Comparison of ENCODE assay signal across 9 cellular contexts in genomic region chr14:92759300-92759678, GRCh38. TPM values are rescaled to one million over a fixed set of nuclear protein-coding genes. Genes with fewer than 3 reads are reported as not detected.
DNase-seq lines count a peak whose midpoint lies in the region; ATAC-seq and TF ChIP-seq lines count a peak whose summit lies in the region.
"Had no signal": no experiment of that assay in that cellular context is flagged by ENCODE, and none has a peak within 500 bp of the region (broad histone marks: within the 10 kb centered on the region; RNA-seq: fewer than 3 reads in every experiment).

No MANE protein-coding gene starts in this region.

- DNase-seq in D341Med (ENCODE audit: low spot score) (peak; percentile 57), NCI-H82 treated with DMSO at 0.1 percent for 48 hours (lab: John Stamatoyannopoulos, UW; ENCODE audit: unreplicated experiment) (peak; percentile 87), fibroblast of gingiva (ENCODE audit: low read depth) (peak; percentile 14), ovary (no peak)
- DNase-seq in activated T-cell treated with anti-CD3 and anti-CD28 coated beads, Interleukin-2, amount 50 U/mL, for 48 hours: no peak
- DNase-seq in activated T-cell treated with anti-CD3 and anti-CD28 coated beads, Interleukin-2, amount 50 U/mL, for 72 hours: no peak
- DNase-seq: foreskin melanocyte had no signal

- H3K9me3 Mint-ChIP-seq in activated T-cell treated with anti-CD3 and anti-CD28 coated beads, Interleukin-2, amount 50 U/mL, for 72 hours: peaks cover 0 to 1% of the 10 kb centered on the region in 2 donors

- TF ChIP-seq POLR2A in ovary (IDR thresholded peaks at IDR 0.05): no peak

- H3K27me3 ChIP-seq in ovary: no peaks in the 10 kb centered on the region

- 59 to 65% (median 64%) methylated on average over 4 of the region's 4 CpGs for WGBS in ovary, 3 donors

- peak; percentile 39 for ATAC-seq in HG02759 (IDR thresholded peaks at IDR 0.05; ENCODE audit: unreplicated experiment)
- no peak for ATAC-seq in GM18873 (IDR thresholded peaks at IDR 0.05; ENCODE audit: low FRiP score, unreplicated experiment)
- no peak for ATAC-seq in activated T-cell treated with anti-CD3 and anti-CD28 coated beads, Interleukin-2, amount 50 U/mL, for 72 hours (replicated peaks in 1 of 2)

- peaks cover 36% of the 10 kb centered on the region for H3K27me3 Mint-ChIP-seq in activated T-cell treated with anti-CD3 and anti-CD28 coated beads, Interleukin-2, amount 50 U/mL, for 72 hours (ENCODE audit: low read depth)

- H3K27ac Mint-ChIP-seq in activated T-cell treated with anti-CD3 and anti-CD28 coated beads, Interleukin-2, amount 50 U/mL, for 72 hours: no peak overlapping the region

- H3K9me3 ChIP-seq in ovary: no peaks in the 10 kb centered on the region

- no peak for TF ChIP-seq EP300 in ovary (IDR thresholded peaks at IDR 0.05)

- H3K36me3 ChIP-seq in ovary: no peaks in the 10 kb centered on the region

- no peaks in the 10 kb centered on the region for H3K36me3 Mint-ChIP-seq in activated T-cell treated with anti-CD3 and anti-CD28 coated beads, Interleukin-2, amount 50 U/mL, for 72 hours (ENCODE audit: insufficient read depth in 2 of 2)

- peaks cover 25% of the 10 kb centered on the region for H3K4me1 Mint-ChIP-seq in activated T-cell treated with anti-CD3 and anti-CD28 coated beads, Interleukin-2, amount 50 U/mL, for 72 hours (ENCODE audit: low read depth)

- no peak overlapping the region for H3K4me3 Mint-ChIP-seq in activated T-cell treated with anti-CD3 and anti-CD28 coated beads, Interleukin-2, amount 50 U/mL, for 72 hours

- no peak overlapping the region for H3K27ac ChIP-seq in ovary

- intact Hi-C loops in ovary (cut with DNase I): no loop called here

- no peak for TF ChIP-seq CTCF in ovary (IDR thresholded peaks at IDR 0.05)

- no peak overlapping the region for H3K4me3 ChIP-seq in ovary

- H3K4me1 ChIP-seq in ovary (ENCODE audit: insufficient read depth): no peaks in the 10 kb centered on the region

RNA-seq across cellular contexts. Expression of gene LGMN, which starts 10.9 kb away (rescaled TPM):
- total RNA-seq in ovary: 10 to 100 TPM; 27.3 to 57.2 (median 43.5) TPM
- 100 to 1,000 TPM in 1 of 2 donors, 10 to 100 TPM in 1; 49.1 to 231 TPM for polyA plus RNA-seq in ovary
- total RNA-seq in activated T-cell treated with anti-CD3 and anti-CD28 coated beads, Interleukin-2, amount 50 U/mL, for 72 hours: 1 to 10 TPM; 2.5 to 4.7 TPM

RNA-seq across cellular contexts. Expression of gene GOLGA5, which starts 34.8 kb away (rescaled TPM):
- total RNA-seq in ovary: 10 to 100 TPM; 24.6 to 31.1 (median 25.9) TPM
- polyA plus RNA-seq in ovary: 10 to 100 TPM; 19.6 to 31.2 TPM
- total RNA-seq in activated T-cell treated with anti-CD3 and anti-CD28 coated beads, Interleukin-2, amount 50 U/mL, for 72 hours: 10 to 100 TPM; 19.7 to 24.2 TPM

Comparison
In these comparisons a context has a peak if more than half of its experiments do, and no peak if none do; other contexts are left out.
1. DNase-seq: peak in D341Med (single experiment), NCI-H82 treated with DMSO at 0.1 percent for 48 hours (single experiment) and fibroblast of gingiva (single experiment); none in ovary (0 of 5), activated T-cell treated with anti-CD3 and anti-CD28 coated beads, Interleukin-2, amount 50 U/mL, for 48 hours (0 of 2) and activated T-cell treated with anti-CD3 and anti-CD28 coated beads, Interleukin-2, amount 50 U/mL, for 72 hours (0 of 2).
2. RNA of gene LGMN, which starts 10.9 kb away (total RNA-seq): 27.3 to 57.2 TPM in ovary; 2.5 to 4.7 TPM in activated T-cell treated with anti-CD3 and anti-CD28 coated beads, Interleukin-2, amount 50 U/mL, for 72 hours; every median in the first group is over 4 times any median in the second.